8 cellular contexts compared by ENCODE assay signal in the genomic region with DNA sequence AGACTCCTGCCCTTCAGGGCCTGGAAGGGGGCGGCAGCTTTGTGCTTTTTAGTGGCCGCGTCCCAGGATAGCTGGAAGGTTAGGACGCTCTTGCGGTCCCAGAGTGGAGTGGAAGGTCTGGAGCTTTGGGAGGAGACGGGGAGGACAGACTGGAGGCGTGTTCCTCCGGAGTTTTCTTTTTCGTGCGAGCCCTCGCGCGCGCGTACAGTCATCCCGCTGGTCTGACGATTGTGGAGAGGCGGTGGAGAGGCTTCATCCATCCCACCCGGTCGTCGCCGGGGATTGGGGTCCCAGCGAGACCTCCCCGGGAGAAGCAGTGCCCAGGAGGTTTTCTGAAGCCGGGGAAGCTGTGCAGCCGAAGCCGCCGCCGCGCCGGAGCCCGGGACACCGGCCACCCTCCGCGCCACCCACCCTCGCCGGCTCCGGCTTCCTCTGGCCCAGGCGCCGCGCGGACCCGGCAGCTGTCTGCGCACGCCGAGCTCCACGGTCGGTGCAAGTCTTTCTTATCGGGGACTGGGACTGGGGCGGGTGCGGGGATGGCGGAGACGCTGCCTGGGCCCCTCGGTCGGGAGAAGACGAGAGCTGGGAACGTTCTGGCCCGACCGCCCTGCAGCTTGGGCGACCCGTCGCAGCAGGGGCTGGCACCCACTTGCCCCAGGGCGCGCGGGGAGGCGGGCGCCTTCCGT. TPM values are rescaled to one million over a fixed set of nuclear protein-coding genes. Genes with fewer than 3 reads are reported as not detected.
A peak's percentile ranks its signal among the peaks of the same experiment; 100 is the strongest.
DNase-seq lines count a peak whose midpoint lies in the region; TF ChIP-seq lines count a peak whose summit lies in the region.
"Had no signal": no experiment of that assay in that cellular context is flagged by ENCODE, and none has a peak within 500 bp of the region (broad histone marks: within the 10 kb centered on the region; RNA-seq: fewer than 3 reads in every experiment).

A gene (plus strand): TSS at position 207 of the 686 bp plus-strand sequence. CDS start 4,585 bp downstream, outside the sequence.

- no peaks in the 10 kb centered on the region for H3K9me2 ChIP-seq in OCI-LY7 (ENCODE audit: insufficient read depth, low read length)

- no peaks in the 10 kb centered on the region for H3K9me3 Mint-ChIP-seq in chondrocyte (ENCODE audit: low read depth)

- peaks cover 52% of the 10 kb centered on the region for H3K4me1 Mint-ChIP-seq in chondrocyte (ENCODE audit: low read depth)

- H3K9me3 ChIP-seq in HUES6 (ENCODE audit: control insufficient read depth, insufficient read depth, low read depth, low read length) (peaks cover 3% of the 10 kb centered on the region; the same call in 1 of the 2 replicates), suprapubic skin (no peaks in the 10 kb centered on the region), OCI-LY7 (ENCODE audit: low read length) (no peaks in the 10 kb centered on the region)

- H3K4me3 ChIP-seq in HUES6 (ENCODE audit: low read depth, low read length) (peak within 1 kb of the TSS; percentile 72), suprapubic skin (peak within 1 kb of the TSS; percentile 64), OCI-LY7 (ENCODE audit: low read depth, low read length, poor library complexity, severe bottlenecking) (no peak within 1 kb of the TSS)

- no peak for TF ChIP-seq CTCF in chondrocyte (IDR thresholded peaks at IDR 0.05)
- TF ChIP-seq CTCF in suprapubic skin (IDR thresholded peaks at IDR 0.05), result no peak
- TF ChIP-seq CTCF in OCI-LY7 (conservative IDR thresholded peaks at IDR 0.05; ENCODE audit: low read length), result no peak

- H3K27ac ChIP-seq in HUES6 (ENCODE audit: low read depth, low read length) (no peak within 1 kb of the TSS), suprapubic skin (peak within 1 kb of the TSS; percentile 60), OCI-LY7 (ENCODE audit: low read depth, low read length, poor library complexity, severe bottlenecking) (no peak within 1 kb of the TSS)
- H3K27ac ChIP-seq: VCaP had no signal

- intact Hi-C loops in OCI-LY7 (cut with micrococcal nuclease; ENCODE audit: unreplicated experiment), result no loop called here

- H3K36me3 ChIP-seq in HUES6 (ENCODE audit: control insufficient read depth, insufficient read depth, low read length), result no peaks in the 10 kb centered on the region
- H3K36me3 ChIP-seq in suprapubic skin, result no peaks in the 10 kb centered on the region
- no peaks in the 10 kb centered on the region for H3K36me3 ChIP-seq in OCI-LY7 (ENCODE audit: insufficient read depth, low read length)

- TF ChIP-seq POLR2A in suprapubic skin (IDR thresholded peaks at IDR 0.05), result no peak

- H2AFZ ChIP-seq in OCI-LY7 (ENCODE audit: low read length), result no peak within 1 kb of the TSS

- TF ChIP-seq EP300 in suprapubic skin (IDR thresholded peaks at IDR 0.05), result no peak

- no peaks in the 10 kb centered on the region for H3K79me2 ChIP-seq in OCI-LY7 (ENCODE audit: insufficient read depth, low read depth, low read length)

- no TSS peak for BruUV-seq in OCI-LY7 (replicated peaks; lab: Mats Ljungman, UMichigan)

- DNase-seq in chondrocyte (ENCODE audit: low spot score), result no peak
- peak; percentile 81 for DNase-seq in left kidney (ENCODE audit: low read depth, low spot score)
- no peak for DNase-seq in suprapubic skin (ENCODE audit: low spot score in 2 of 2)
- DNase-seq in NCI-H2196 treated with DMSO at 0.1 percent for 48 hours (lab: John Stamatoyannopoulos, UW; ENCODE audit: unreplicated experiment), result no peak
- DNase-seq in RPMI8226, result no peak
- no peak for DNase-seq in OCI-LY7 (ENCODE audit: low spot score)

- no peaks in the 10 kb centered on the region for H4K20me1 ChIP-seq in OCI-LY7 (ENCODE audit: insufficient read depth, low read length)

- POLR2A ChIA-PET in OCI-LY7 (lab: Charles Lee), result no interaction called here

- no peak within 1 kb of the TSS for H3K4me2 ChIP-seq in OCI-LY7 (ENCODE audit: low read length)

- no peaks in the 10 kb centered on the region for H3K27me3 Mint-ChIP-seq in chondrocyte (ENCODE audit: low read depth)

- 2% methylated on average over 43 of the region's 68 CpGs for WGBS in suprapubic skin

- H3K9ac ChIP-seq in HUES6 (ENCODE audit: low read length), result peak within 1 kb of the TSS; percentile 64

- H3K4me1 ChIP-seq in HUES6 (ENCODE audit: control insufficient read depth, insufficient read depth, low read length) (peaks cover 20% of the 10 kb centered on the region), suprapubic skin (peaks cover 29% of the 10 kb centered on the region), OCI-LY7 (ENCODE audit: insufficient read depth, low read length, poor library complexity, severe bottlenecking) (no peaks in the 10 kb centered on the region)

- peaks cover 12% of the 10 kb centered on the region for H3K36me3 Mint-ChIP-seq in chondrocyte (ENCODE audit: low read depth)

- peak within 1 kb of the TSS; percentile 94 for H3K4me3 Mint-ChIP-seq in chondrocyte (ENCODE audit: unreplicated experiment)

- CTCF ChIA-PET in OCI-LY7 (lab: Charles Lee; ENCODE audit: unreplicated experiment), result no interaction called here

- H3K27me3 ChIP-seq in HUES6 (ENCODE audit: control insufficient read depth, insufficient read depth, low read length) (peaks cover 43% of the 10 kb centered on the region), suprapubic skin (peaks cover 9% of the 10 kb centered on the region)

- peak within 1 kb of the TSS; percentile 94 for H3K27ac Mint-ChIP-seq in chondrocyte (ENCODE audit: unreplicated experiment)

RNA-seq across cellular contexts. Expression of the gene that starts here (rescaled TPM):
- 58.3 to 136 TPM (median 135 TPM) in 3 replicates for total RNA-seq in chondrocyte
- total RNA-seq in suprapubic skin, result 1 to 10 TPM; 4.0 to 6.0 (median 4.4) TPM
- total RNA-seq in OCI-LY7 (2014; rRNA removed; shearing (Covaris generic)), result not detected in 2 replicates
- total RNA-seq in OCI-LY7 (2022), result not detected in 2 replicates
